In genomic region chr12:29104495-29104894, GRCh38 we compare ENCODE assay signal across 15 cellular contexts. TPM values are rescaled to one million over a fixed set of nuclear protein-coding genes. Genes with fewer than 3 reads are reported as not detected.
DNase-seq lines count a peak whose midpoint lies in the region; ATAC-seq, FAIRE-seq and TF ChIP-seq lines count a peak whose summit lies in the region.
"Had no signal": no experiment of that assay in that cellular context is flagged by ENCODE, and none has a peak within 500 bp of the region (broad histone marks: within the 10 kb centered on the region; RNA-seq: fewer than 3 reads in every experiment).

No MANE protein-coding gene starts in this region.

- H3K4me1 ChIP-seq in BLaER1 treated with 17β-estradiol and CSF1 and Interleukin-3, amounts not matched to agents 10 nM and 100 nM = peaks cover 14 to 27% (median 22%) of the 10 kb centered on the region in 10 experiments
- H3K4me1 ChIP-seq in CD8-positive, alpha-beta memory T cell (ENCODE audit: insufficient read depth, low read length) = peaks cover 31% of the 10 kb centered on the region
- H3K4me1 ChIP-seq in endothelial cell of umbilical vein (ENCODE audit: control insufficient read depth, extremely low read depth, insufficient read depth, low read length) = no peaks in the 10 kb centered on the region

- no peak overlapping the region for H3K9ac ChIP-seq in BLaER1 treated with 17β-estradiol and CSF1 and Interleukin-3, amounts not matched to agents 10 nM and 100 nM
- no peak overlapping the region for H3K9ac ChIP-seq in endothelial cell of umbilical vein (replicated peaks; ENCODE audit: extremely low read depth, insufficient read depth, low read length)

- H3K27me3 ChIP-seq in BLaER1 treated with 17β-estradiol and CSF1 and Interleukin-3, amounts not matched to agents 10 nM and 100 nM = peaks cover 0 to 93% (median 0%) of the 10 kb centered on the region in 11 experiments; a peak in 7 of 22 replicates
- H3K27me3 ChIP-seq in CD8-positive, alpha-beta memory T cell (ENCODE audit: insufficient read depth, low read length, poor library complexity, severe bottlenecking) = no peaks in the 10 kb centered on the region
- H3K27me3 ChIP-seq in endothelial cell of umbilical vein (ENCODE audit: control insufficient read depth in 2 of 2, insufficient read depth in 2 of 2, low read length in 2 of 2) = peaks cover 1 to 2% of the 10 kb centered on the region in 2 experiments
- H3K27me3 ChIP-seq: upper lobe of left lung had no signal

- H3K4me2 ChIP-seq in BLaER1 treated with 17β-estradiol and CSF1 and Interleukin-3, amounts not matched to agents 10 nM and 100 nM = peak overlapping the region in 9 of 11 experiments; percentile 60 to 83 (median 75); a peak in 18 of 22 replicates
- H3K4me2 ChIP-seq in endothelial cell of umbilical vein (ENCODE audit: insufficient read depth, low read length) = no peak overlapping the region

- POLR2A ChIA-PET in CD8-positive, alpha-beta memory T cell (lab: Charles Lee) = no interaction called here
- POLR2A ChIA-PET in endothelial cell of umbilical vein (lab: Charles Lee) = no interaction called here

- TF ChIP-seq POLR2A in endothelial cell of umbilical vein (IDR thresholded peaks at IDR 0.05; ENCODE audit: low read depth, low read length) (no peak), lower leg skin (IDR thresholded peaks at IDR 0.05) (no peak)

- H3K9me3 Mint-ChIP-seq in CD8-positive, alpha-beta memory T cell = peaks cover 2 to 5% (median 3%) of the 10 kb centered on the region in 5 donors
- peaks cover 22% of the 10 kb centered on the region for H3K9me3 Mint-ChIP-seq in T-helper 2 cell treated with Interferon-gamma antibody and Interleukin-4, amounts not matched to agents 5 μg/mL and 100 μg/mL, for 36 hours

- no peaks in the 10 kb centered on the region for H4K20me1 ChIP-seq in BLaER1 treated with 17β-estradiol and CSF1 and Interleukin-3, amounts not matched to agents 10 nM and 100 nM
- no peaks in the 10 kb centered on the region for H4K20me1 ChIP-seq in endothelial cell of umbilical vein (replicated peaks; ENCODE audit: control insufficient read depth, extremely low read depth, insufficient read depth, low read length)

- peaks cover 34 to 38% (median 34%) of the 10 kb centered on the region in 3 donors for H3K4me1 Mint-ChIP-seq in CD8-positive, alpha-beta memory T cell
- H3K4me1 Mint-ChIP-seq in T-helper 2 cell treated with Interferon-gamma antibody and Interleukin-4, amounts not matched to agents 5 μg/mL and 100 μg/mL, for 36 hours (ENCODE audit: low read depth) = peaks cover 38% of the 10 kb centered on the region

- DNase-seq in CD8-positive, alpha-beta memory T cell = peak in 1 of 5 donors; percentile 9
- no peak for DNase-seq in T-helper 2 cell treated with Interferon-gamma antibody and Interleukin-4, amounts not matched to agents 5 μg/mL and 100 μg/mL, for 36 hours (ENCODE audit: low spot score)
- DNase-seq in endothelial cell of umbilical vein (ENCODE audit: low read depth, low spot score) (peak; percentile 15), lower leg skin (ENCODE audit: low spot score in 2 of 2) (no peak), NCI-H1694 treated with DMSO at 0.1 percent for 48 hours (lab: John Stamatoyannopoulos, UW) (no peak), cortex of kidney (lab: John Stamatoyannopoulos, UW) (no peak)
- DNase-seq: aorta, dermis blood vessel endothelial cell, HFFc6, hypothalamus, left colon, upper lobe of left lung had no signal

- peak overlapping the region in 4 of 11 experiments; percentile 54 to 67 (median 58); a peak in 8 of 22 replicates for H3K27ac ChIP-seq in BLaER1 treated with 17β-estradiol and CSF1 and Interleukin-3, amounts not matched to agents 10 nM and 100 nM
- peak overlapping the region; percentile 6 for H3K27ac ChIP-seq in CD8-positive, alpha-beta memory T cell (ENCODE audit: low read depth, low read length)
- H3K27ac ChIP-seq in endothelial cell of umbilical vein (ENCODE audit: insufficient read depth, low read depth, low read length) = no peak overlapping the region
- H3K27ac ChIP-seq: C4-2B had no signal

- CTCF ChIA-PET in CD8-positive, alpha-beta memory T cell (lab: Charles Lee) = interaction anchor here (1.3 kb wide), 1 partner anchor 31 kb away, joined by 4 read pairs; no protein-coding TSS in a partner anchor
- CTCF ChIA-PET in endothelial cell of umbilical vein (lab: Charles Lee) = interaction anchor here (0.8 kb wide), 1 partner anchor 17 kb away, joined by 3 read pairs; no protein-coding TSS in a partner anchor

- FAIRE-seq in endothelial cell of umbilical vein (lab: Jason Lieb, UNC) = no peak

- BruUV-seq in endothelial cell of umbilical vein (replicated peaks; lab: Mats Ljungman, UMichigan) = no TSS peak

- H3K27me3 Mint-ChIP-seq in CD8-positive, alpha-beta memory T cell = no peaks in the 10 kb centered on the region
- peaks cover 22% of the 10 kb centered on the region for H3K27me3 Mint-ChIP-seq in T-helper 2 cell treated with Interferon-gamma antibody and Interleukin-4, amounts not matched to agents 5 μg/mL and 100 μg/mL, for 36 hours (ENCODE audit: low read depth)

- intact Hi-C loops in endothelial cell of umbilical vein (cut with micrococcal nuclease) = no loop called here
- intact Hi-C loops in lower leg skin (cut with DNase I; ENCODE audit: low total_unique reads) = no loop called here

- H3K9me3 ChIP-seq in BLaER1 treated with 17β-estradiol and CSF1 and Interleukin-3, amounts not matched to agents 10 nM and 100 nM (replicated peaks in 1 of 11) = peaks cover 0 to 23% (median 4%) of the 10 kb centered on the region in 11 experiments; a peak in 9 of 22 replicates
- H3K9me3 ChIP-seq in CD8-positive, alpha-beta memory T cell (ENCODE audit: low read length) = no peaks in the 10 kb centered on the region
- no peaks in the 10 kb centered on the region for H3K9me3 ChIP-seq in endothelial cell of umbilical vein (replicated peaks; ENCODE audit: control insufficient read depth, insufficient read depth, low read length)
- H3K9me3 ChIP-seq: upper lobe of left lung had no signal

- no peak overlapping the region for H2AFZ ChIP-seq in endothelial cell of umbilical vein (ENCODE audit: low read depth, low read length)

- ATAC-seq in GM18511 (IDR thresholded peaks at IDR 0.05; ENCODE audit: unreplicated experiment) = no peak
- ATAC-seq: left colon had no signal

- H3K27ac Mint-ChIP-seq in CD8-positive, alpha-beta memory T cell = peak overlapping the region; percentile 90 to 98 (median 96)
- peak overlapping the region; percentile 92 for H3K27ac Mint-ChIP-seq in T-helper 2 cell treated with Interferon-gamma antibody and Interleukin-4, amounts not matched to agents 5 μg/mL and 100 μg/mL, for 36 hours
- H3K27ac Mint-ChIP-seq: HFFc6 had no signal

- no peaks in the 10 kb centered on the region for H3K36me3 ChIP-seq in BLaER1 treated with 17β-estradiol and CSF1 and Interleukin-3, amounts not matched to agents 10 nM and 100 nM
- no peaks in the 10 kb centered on the region for H3K36me3 ChIP-seq in CD8-positive, alpha-beta memory T cell (ENCODE audit: insufficient read depth, low read length)
- H3K36me3 ChIP-seq in endothelial cell of umbilical vein (ENCODE audit: control insufficient read depth in 2 of 2, extremely low read depth in 1 of 2, insufficient read depth in 2 of 2, low read length in 2 of 2) = no peaks in the 10 kb centered on the region
- H3K36me3 ChIP-seq: upper lobe of left lung had no signal

- no peak overlapping the region for H3K4me3 ChIP-seq in BLaER1 treated with 17β-estradiol and CSF1 and Interleukin-3, amounts not matched to agents 10 nM and 100 nM
- H3K4me3 ChIP-seq in CD8-positive, alpha-beta memory T cell (ENCODE audit: low read length) = peak overlapping the region; percentile 35
- H3K4me3 ChIP-seq in endothelial cell of umbilical vein (replicated peaks in 1 of 3; ENCODE audit: insufficient read depth in 1 of 3, low read depth in 1 of 3, low read length in 3 of 3) = no peak overlapping the region
- no peak overlapping the region for H3K4me3 ChIP-seq in lower leg skin (ENCODE audit: low read depth, poor library complexity, severe bottlenecking)
- H3K4me3 ChIP-seq: upper lobe of left lung had no signal

- peak overlapping the region; percentile 7 to 81 (median 29) for H3K4me3 Mint-ChIP-seq in CD8-positive, alpha-beta memory T cell
- H3K4me3 Mint-ChIP-seq in T-helper 2 cell treated with Interferon-gamma antibody and Interleukin-4, amounts not matched to agents 5 μg/mL and 100 μg/mL, for 36 hours = peak overlapping the region; percentile 61

- H3K36me3 Mint-ChIP-seq in CD8-positive, alpha-beta memory T cell = peaks cover 0 to 5% (median 2%) of the 10 kb centered on the region in 3 donors
- H3K36me3 Mint-ChIP-seq in T-helper 2 cell treated with Interferon-gamma antibody and Interleukin-4, amounts not matched to agents 5 μg/mL and 100 μg/mL, for 36 hours (ENCODE audit: low read depth) = peaks cover 18% of the 10 kb centered on the region

- TF ChIP-seq CTCF in endothelial cell of umbilical vein (IDR thresholded peaks at IDR 0.05; ENCODE audit: extremely low read depth in 1 of 2, insufficient read depth in 1 of 2, low read depth in 1 of 2, low read length in 2 of 2) (no peak), lower leg skin (IDR thresholded peaks at IDR 0.05) (no peak)

- 77 to 78% methylated on average over 3 of the region's 3 CpGs for WGBS in lower leg skin, 2 donors

- H3K9me1 ChIP-seq in endothelial cell of umbilical vein (replicated peaks; ENCODE audit: control insufficient read depth, extremely low read depth, insufficient read depth, low read length) = no peaks in the 10 kb centered on the region

- no peaks in the 10 kb centered on the region for H3K79me2 ChIP-seq in endothelial cell of umbilical vein (ENCODE audit: control insufficient read depth, insufficient read depth, low read length)

- dilution Hi-C loops in endothelial cell of umbilical vein (cut with MboI; ENCODE audit: extremely low pct_ligation_motif_present, low sequenced_read_pairs) = no loop called here

TF ChIP-seq in endothelial cell of umbilical vein, 7 proteins besides CTCF, POLR2A, EP300 and RAD21 (continues in another document):
- no peak for TF ChIP-seq GATA2 (IDR thresholded peaks at IDR 0.05; ENCODE audit: insufficient read depth, insufficient read length, low read depth, low read length)
- no peak for TF ChIP-seq FOS (IDR thresholded peaks at IDR 0.05; ENCODE audit: borderline replicate concordance, insufficient read depth, low read length)

RNA-seq across cellular contexts. Expression of gene FAR2, which starts 44.6 kb away (rescaled TPM):
- 1 to 10 TPM; 3.7 to 7.0 TPM for total RNA-seq in CD8-positive, alpha-beta memory T cell
- polyA plus RNA-seq in CD8-positive, alpha-beta memory T cell = 4.0 TPM
- total RNA-seq in endothelial cell of umbilical vein (61.7 and 66.3 TPM in 2 replicates), lower leg skin (10 to 100 TPM in 3 of 4 donors, 1 to 10 TPM in 1; 7.4 to 45.4 (median 17.9) TPM)
- polyA plus RNA-seq in endothelial cell of umbilical vein = 30.1 and 32.3 TPM in 2 replicates
- polyA plus RNA-seq in endothelial cell of umbilical vein (2011; cell fraction: cytosol; rRNA removed) = 27.3 and 31.8 TPM in 2 replicates
- polyA plus RNA-seq in endothelial cell of umbilical vein (2011; cell fraction: nucleus; rRNA removed) = 69.8 and 75.6 TPM in 2 replicates
- 50.9 and 55.0 TPM in 2 replicates for polyA plus RNA-seq in endothelial cell of umbilical vein (2012)
- polyA minus RNA-seq in endothelial cell of umbilical vein = 67.0 and 80.1 TPM in 2 replicates
- not detected for polyA minus RNA-seq in endothelial cell of umbilical vein (2011; cell fraction: cytosol; rRNA and poly(A)+ RNA removed)
- 115 and 140 TPM in 2 replicates for polyA minus RNA-seq in endothelial cell of umbilical vein (2011; cell fraction: nucleus; rRNA and poly(A)+ RNA removed)
